In genomic region chr3:81743096-81744025, GRCh38 we compare ENCODE assay signal across 1 cellular context.
TF ChIP-seq lines count a peak whose summit lies in the region.

No MANE protein-coding gene starts in this region.

TF ChIP-seq in K562, 482 proteins besides CTCF, POLR2A, EP300 and RAD21 (continued from another document and continues in another):
- TF ChIP-seq MBD2 (IDR thresholded peaks at IDR 0.05; ENCODE audit: borderline replicate concordance, low read depth): no peak
- TF ChIP-seq DEAF1 (CRISPR knock-in tag; IDR thresholded peaks at IDR 0.05): no peak
- TF ChIP-seq KLF16 (IDR thresholded peaks at IDR 0.05): no peak
- no peak for TF ChIP-seq GABPB1 (CRISPR knock-in tag; IDR thresholded peaks at IDR 0.05)
- no peak for TF ChIP-seq POLR3G (IDR thresholded peaks at IDR 0.05; ENCODE audit: extremely low read depth, insufficient read length, insufficient replicate concordance)
- peak; percentile 64; the same call in 1 of the 2 replicates for TF ChIP-seq NCOA1 (IDR thresholded peaks at IDR 0.05; ENCODE audit: low read depth)
- TF ChIP-seq NCOA2 (IDR thresholded peaks at IDR 0.05; ENCODE audit: partially characterized antibody in 2 of 2): peak; percentile 22 to 43
- no peak for TF ChIP-seq HOMEZ (CRISPR knock-in tag; IDR thresholded peaks at IDR 0.05)
- TF ChIP-seq RFX5 (IDR thresholded peaks at IDR 0.05; ENCODE audit: low read depth, low read length): no peak
- TF ChIP-seq UBTF (IDR thresholded peaks at IDR 0.05; ENCODE audit: borderline replicate concordance in 1 of 2, low read depth in 2 of 2, low read length in 2 of 2): no peak
- no peak for TF ChIP-seq U2AF1 (optimal IDR thresholded peaks at IDR 0.05; ENCODE audit: low read depth, low read length)
- no peak for TF ChIP-seq ZNF134 (CRISPR knock-in tag; conservative IDR thresholded peaks at IDR 0.05)
- no peak for TF ChIP-seq SLC30A9 (CRISPR knock-in tag; IDR thresholded peaks at IDR 0.05)
- TF ChIP-seq PHF8 (IDR thresholded peaks at IDR 0.05; ENCODE audit: borderline replicate concordance, low read length): no peak
- TF ChIP-seq, protein P1, sequence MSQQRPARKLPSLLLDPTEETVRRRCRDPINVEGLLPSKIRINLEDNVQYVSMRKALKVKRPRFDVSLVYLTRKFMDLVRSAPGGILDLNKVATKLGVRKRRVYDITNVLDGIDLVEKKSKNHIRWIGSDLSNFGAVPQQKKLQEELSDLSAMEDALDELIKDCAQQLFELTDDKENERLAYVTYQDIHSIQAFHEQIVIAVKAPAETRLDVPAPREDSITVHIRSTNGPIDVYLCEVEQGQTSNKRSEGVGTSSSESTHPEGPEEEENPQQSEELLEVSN (IDR thresholded peaks at IDR 0.05; ENCODE audit: borderline replicate concordance in 1 of 2, extremely low read depth in 1 of 2, insufficient read depth in 1 of 2, insufficient read length in 1 of 2, low read depth in 1 of 2, low read length in 1 of 2, poor library complexity in 1 of 2, severe bottlenecking in 1 of 2): no peak
- TF ChIP-seq ZNF780A (CRISPR knock-in tag; IDR thresholded peaks at IDR 0.05): no peak
- no peak for TF ChIP-seq SNRNP70 (optimal IDR thresholded peaks at IDR 0.05; ENCODE audit: low read depth, low read length)
- TF ChIP-seq PBX2 (CRISPR knock-in tag; IDR thresholded peaks at IDR 0.05; ENCODE audit: low read depth): no peak
- TF ChIP-seq PBX2 (tag; conservative IDR thresholded peaks at IDR 0.05; ENCODE audit: low read depth): peak; percentile 85
- TF ChIP-seq ARNT (IDR thresholded peaks at IDR 0.05): peak in 1 of 2 experiments; percentile 97; a peak in 2 of 4 replicates
- TF ChIP-seq COPS2 (conservative IDR thresholded peaks at IDR 0.05): no peak
- no peak for TF ChIP-seq RNF219 (CRISPR knock-in tag; IDR thresholded peaks at IDR 0.05)
- no peak for TF ChIP-seq IRF2 (CRISPR knock-in tag; IDR thresholded peaks at IDR 0.05)
- TF ChIP-seq E2F3 (CRISPR knock-in tag; IDR thresholded peaks at IDR 0.05): no peak
- peak; percentile 99 for TF ChIP-seq DACH1 (IDR thresholded peaks at IDR 0.05; ENCODE audit: partially characterized antibody)
- TF ChIP-seq ZFPM2 (CRISPR knock-in tag; IDR thresholded peaks at IDR 0.05): no peak
- no peak for TF ChIP-seq ZNF384 (IDR thresholded peaks at IDR 0.05; ENCODE audit: low read depth, low read length)
- no peak for TF ChIP-seq ZNF707 (CRISPR knock-in tag; conservative IDR thresholded peaks at IDR 0.05)
- TF ChIP-seq ZC3H11A (IDR thresholded peaks at IDR 0.05; ENCODE audit: low read depth, low read length): no peak
- TF ChIP-seq NBN (IDR thresholded peaks at IDR 0.05; ENCODE audit: low read depth): peak; percentile 61; the same call in 1 of the 2 replicates
- TF ChIP-seq ZNF133 (CRISPR knock-in tag; IDR thresholded peaks at IDR 0.05): no peak
- TF ChIP-seq TBP (optimal IDR thresholded peaks at IDR 0.05; ENCODE audit: low read depth, low read length): no peak
- TF ChIP-seq TARDBP (IDR thresholded peaks at IDR 0.05): no peak
- no peak for TF ChIP-seq YBX1 (IDR thresholded peaks at IDR 0.05)
- peak; percentile 85 for TF ChIP-seq EGR1 (conservative IDR thresholded peaks at IDR 0.05)
- TF ChIP-seq SRSF9 (IDR thresholded peaks at IDR 0.05; ENCODE audit: borderline replicate concordance, low read depth, low read length): no peak
- TF ChIP-seq FOS (IDR thresholded peaks at IDR 0.05; ENCODE audit: extremely low read depth, insufficient read length): peak; percentile 34
- TF ChIP-seq ZNF41 (CRISPR knock-in tag; conservative IDR thresholded peaks at IDR 0.05): no peak
- no peak for TF ChIP-seq GTF2F1 (IDR thresholded peaks at IDR 0.05; ENCODE audit: low read depth, low read length)
- no peak for TF ChIP-seq ZNF444 (CRISPR knock-in tag; IDR thresholded peaks at IDR 0.05)
- TF ChIP-seq, protein P2, sequence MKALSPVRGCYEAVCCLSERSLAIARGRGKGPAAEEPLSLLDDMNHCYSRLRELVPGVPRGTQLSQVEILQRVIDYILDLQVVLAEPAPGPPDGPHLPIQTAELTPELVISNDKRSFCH (CRISPR knock-in tag; IDR thresholded peaks at IDR 0.05): no peak
- TF ChIP-seq, protein P2 (tag; IDR thresholded peaks at IDR 0.05): 0 out of 2 replicates have a peak, but pooled peaks have one; percentile 31
- TF ChIP-seq ZNF592 (IDR thresholded peaks at IDR 0.05): 0 out of 2 replicates have a peak, but pooled peaks have one; percentile 23
- TF ChIP-seq, protein P3, sequence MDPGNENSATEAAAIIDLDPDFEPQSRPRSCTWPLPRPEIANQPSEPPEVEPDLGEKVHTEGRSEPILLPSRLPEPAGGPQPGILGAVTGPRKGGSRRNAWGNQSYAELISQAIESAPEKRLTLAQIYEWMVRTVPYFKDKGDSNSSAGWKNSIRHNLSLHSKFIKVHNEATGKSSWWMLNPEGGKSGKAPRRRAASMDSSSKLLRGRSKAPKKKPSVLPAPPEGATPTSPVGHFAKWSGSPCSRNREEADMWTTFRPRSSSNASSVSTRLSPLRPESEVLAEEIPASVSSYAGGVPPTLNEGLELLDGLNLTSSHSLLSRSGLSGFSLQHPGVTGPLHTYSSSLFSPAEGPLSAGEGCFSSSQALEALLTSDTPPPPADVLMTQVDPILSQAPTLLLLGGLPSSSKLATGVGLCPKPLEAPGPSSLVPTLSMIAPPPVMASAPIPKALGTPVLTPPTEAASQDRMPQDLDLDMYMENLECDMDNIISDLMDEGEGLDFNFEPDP (CRISPR knock-in tag; IDR thresholded peaks at IDR 0.05): no peak
- TF ChIP-seq RFX7 (CRISPR knock-in tag; IDR thresholded peaks at IDR 0.05): no peak
- TF ChIP-seq, protein P4, sequence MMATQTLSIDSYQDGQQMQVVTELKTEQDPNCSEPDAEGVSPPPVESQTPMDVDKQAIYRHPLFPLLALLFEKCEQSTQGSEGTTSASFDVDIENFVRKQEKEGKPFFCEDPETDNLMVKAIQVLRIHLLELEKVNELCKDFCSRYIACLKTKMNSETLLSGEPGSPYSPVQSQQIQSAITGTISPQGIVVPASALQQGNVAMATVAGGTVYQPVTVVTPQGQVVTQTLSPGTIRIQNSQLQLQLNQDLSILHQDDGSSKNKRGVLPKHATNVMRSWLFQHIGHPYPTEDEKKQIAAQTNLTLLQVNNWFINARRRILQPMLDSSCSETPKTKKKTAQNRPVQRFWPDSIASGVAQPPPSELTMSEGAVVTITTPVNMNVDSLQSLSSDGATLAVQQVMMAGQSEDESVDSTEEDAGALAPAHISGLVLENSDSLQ (IDR thresholded peaks at IDR 0.05): peak; percentile 63
